Comparison of ENCODE assay signal across 25 cellular contexts in the genomic region with DNA sequence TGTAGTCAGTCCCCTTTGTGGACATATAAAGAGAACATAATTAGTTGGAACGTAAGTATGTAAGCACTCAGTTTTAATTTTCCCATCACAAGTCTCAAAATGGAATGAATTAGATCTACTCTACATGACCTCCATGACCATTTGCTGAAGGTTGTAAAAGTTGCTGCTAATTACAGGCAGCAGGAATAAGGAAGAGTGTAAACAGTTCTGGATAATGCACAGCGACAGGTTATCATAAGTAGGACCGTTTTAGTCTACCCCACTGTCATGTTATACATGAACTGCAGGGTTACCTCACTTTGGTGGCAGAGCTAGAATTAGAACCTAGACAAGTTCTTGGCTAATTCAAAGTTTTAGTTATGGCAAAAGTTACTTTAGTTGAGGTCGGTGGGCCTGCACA. TPM values are rescaled to one million over a fixed set of nuclear protein-coding genes. Genes with fewer than 3 reads are reported as not detected.
"Had no signal": no experiment of that assay in that cellular context is flagged by ENCODE, and none has a peak within 500 bp of the region (broad histone marks: within the 10 kb centered on the region; RNA-seq: fewer than 3 reads in every experiment).

No MANE protein-coding gene starts in this region.

- DNase-seq: activated B cell treated with CpG ODN at 0.5 μM for 24 hours; activated CD4-positive, alpha-beta T cell treated with anti-CD3 and anti-CD28 coated beads for 36 hours; activated CD4-positive, alpha-beta T cell treated with anti-CD3 and anti-CD28 coated beads, Interleukin-2, amount 50 U/mL, for 4 hours; activated naive CD4-positive, alpha-beta T cell treated with Interleukin-2 at 50 U/mL for 16 hours; effector CD4-positive, alpha-beta T cell; erythroblast; foreskin fibroblast; heart right ventricle; pancreas; psoas muscle; stimulated activated CD4-positive, alpha-beta T cell treated with anti-CD3 and anti-CD28 coated beads, Interleukin-4, amount 100 ng/mL, for 4 hours; stimulated activated naive CD8-positive, alpha-beta T cell treated with anti-CD3 and anti-CD28 coated beads, Interleukin-15, Interleukin-2, amounts not matched to agents 100 U/mL and 50 U/mL, for 24 hours; T1000 had no signal

- ATAC-seq: activated CD4-positive, alpha-beta T cell treated with anti-CD3 and anti-CD28 coated beads for 36 hours; activated T-helper 17 cell treated with anti-CD3 and anti-CD28 coated beads, Interleukin-2, amount 50 U/mL, for 72 hours; heart right ventricle; left lobe of liver; pancreas; psoas muscle; stimulated activated naive CD8-positive, alpha-beta T cell treated with anti-CD3 and anti-CD28 coated beads, Interleukin-15, Interleukin-2, amounts not matched to agents 100 U/mL and 50 U/mL, for 24 hours had no signal

- H3K9me3 Mint-ChIP-seq: activated B cell treated with CpG ODN at 0.5 μM for 24 hours; activated T-helper 17 cell treated with anti-CD3 and anti-CD28 coated beads, Interleukin-2, amount 50 U/mL, for 72 hours; dendritic cell treated with granulocyte-macrophage colony-stimulating factor and Interleukin-4, amounts not matched to agents 40 ng/mL and 50 ng/mL, for 4 days; nephron; T-helper 1 cell treated with Interleukin-12 subunit alpha and Interleukin-12 subunit beta and Interleukin-4 antibody, amounts not matched to agents 30 μg/mL and 1 μg/mL, for 36 hours had no signal

- H3K27me3 Mint-ChIP-seq: activated B cell treated with CpG ODN at 0.5 μM for 24 hours; activated CD4-positive, alpha-beta T cell treated with anti-CD3 and anti-CD28 coated beads for 36 hours; activated T-helper 17 cell treated with anti-CD3 and anti-CD28 coated beads, Interleukin-2, amount 50 U/mL, for 72 hours; dendritic cell treated with granulocyte-macrophage colony-stimulating factor and Interleukin-4, amounts not matched to agents 40 ng/mL and 50 ng/mL, for 4 days had no signal

- H3K9me3 ChIP-seq: heart right ventricle, pancreas, psoas muscle, right atrium auricular region had no signal

- H3K27me3 ChIP-seq: heart right ventricle, pancreas, right atrium auricular region had no signal

- H3K27ac ChIP-seq: heart right ventricle, pancreas, psoas muscle, right atrium auricular region had no signal

- H3K4me3 Mint-ChIP-seq: activated B cell treated with CpG ODN at 0.5 μM for 24 hours; activated CD4-positive, alpha-beta T cell treated with anti-CD3 and anti-CD28 coated beads for 36 hours; activated T-helper 17 cell treated with anti-CD3 and anti-CD28 coated beads, Interleukin-2, amount 50 U/mL, for 72 hours; dendritic cell treated with granulocyte-macrophage colony-stimulating factor and Interleukin-4, amounts not matched to agents 40 ng/mL and 50 ng/mL, for 4 days; nephron; T-helper 1 cell treated with Interleukin-12 subunit alpha and Interleukin-12 subunit beta and Interleukin-4 antibody, amounts not matched to agents 30 μg/mL and 1 μg/mL, for 36 hours had no signal

- H3K27ac Mint-ChIP-seq: activated B cell treated with CpG ODN at 0.5 μM for 24 hours; activated CD4-positive, alpha-beta T cell treated with anti-CD3 and anti-CD28 coated beads for 36 hours; activated T-helper 17 cell treated with anti-CD3 and anti-CD28 coated beads, Interleukin-2, amount 50 U/mL, for 72 hours; dendritic cell treated with granulocyte-macrophage colony-stimulating factor and Interleukin-4, amounts not matched to agents 40 ng/mL and 50 ng/mL, for 4 days; nephron; T-helper 1 cell treated with Interleukin-12 subunit alpha and Interleukin-12 subunit beta and Interleukin-4 antibody, amounts not matched to agents 30 μg/mL and 1 μg/mL, for 36 hours had no signal

- H3K4me3 ChIP-seq: heart right ventricle, lung, pancreas, psoas muscle, right atrium auricular region had no signal

- FAIRE-seq: endometrium, keratinocyte, pancreas had no signal

- H3K36me3 ChIP-seq: pancreas had no signal

RNA-seq across cellular contexts. Expression of a gene that starts 53.5 kb away (rescaled TPM):
- total RNA-seq: activated B cell treated with CpG ODN at 0.5 μM for 24 hours; activated T-helper 17 cell treated with anti-CD3 and anti-CD28 coated beads, Interleukin-2, amount 50 U/mL, for 72 hours; cardiac septum; left lobe of liver; right atrium auricular region; subcutaneous adipose tissue; ureter had no signal
- polyA plus RNA-seq: heart right ventricle, keratinocyte had no signal
